ENCODE assay signal across 8 cellular contexts in genomic region chr11:5891216-5891800, GRCh38. TPM values are rescaled to one million over a fixed set of nuclear protein-coding genes. Genes with fewer than 3 reads are reported as not detected.
A peak's percentile ranks its signal among the peaks of the same experiment; 100 is the strongest.
DNase-seq lines count a peak whose midpoint lies in the region; ATAC-seq and TF ChIP-seq lines count a peak whose summit lies in the region.

No MANE protein-coding gene starts in this region.

- H3K4me3 ChIP-seq in A673 (ENCODE audit: low read depth, low read length, poor library complexity, severe bottlenecking) (no peak overlapping the region), GM12865 (ENCODE audit: low read depth, low read length) (no peak overlapping the region), PC-9 (no peak overlapping the region), fibroblast of pulmonary artery (replicated peaks; ENCODE audit: low read depth, low read length) (no peak overlapping the region)

- peak; percentile 6 for DNase-seq in A673 (ENCODE audit: low spot score)
- DNase-seq in GM12865 (ENCODE audit: low read depth) = peak; percentile 7
- no peak for DNase-seq in PC-9
- DNase-seq in fibroblast of pulmonary artery (ENCODE audit: low read depth) = peak; percentile 29

- ATAC-seq in GM18909 (IDR thresholded peaks at IDR 0.05; ENCODE audit: poor library complexity, unreplicated experiment) = no peak
- ATAC-seq in HG02571 (IDR thresholded peaks at IDR 0.05; ENCODE audit: unreplicated experiment) = no peak
- ATAC-seq in HG03159 (IDR thresholded peaks at IDR 0.05; ENCODE audit: unreplicated experiment) = no peak
- ATAC-seq in GM18867 (IDR thresholded peaks at IDR 0.05; ENCODE audit: unreplicated experiment) = no peak

- intact Hi-C loops in A673 (cut with micrococcal nuclease; ENCODE audit: unreplicated experiment) (loop anchor here (10.0 kb wide), 1 partner anchor 287 kb away; no protein-coding TSS in a partner anchor), PC-9 (cut with micrococcal nuclease; ENCODE audit: unreplicated experiment) (no loop called here)

- H3K9me2 ChIP-seq in PC-9 (ENCODE audit: insufficient read depth) = no peaks in the 10 kb centered on the region

- POLR2A ChIA-PET in A673 (lab: Charles Lee; ENCODE audit: low non-redundant PET) = no interaction called here
- POLR2A ChIA-PET in PC-9 (lab: Charles Lee; ENCODE audit: unreplicated experiment) = interaction anchor here (0.7 kb wide), 1 partner anchor 647 kb away, joined by 8 read pairs; no protein-coding TSS in a partner anchor

- H3K27ac ChIP-seq in A673 (ENCODE audit: low read depth, low read length, poor library complexity, severe bottlenecking) = no peak overlapping the region
- H3K27ac ChIP-seq in PC-9 = no peak overlapping the region

- H3K27me3 ChIP-seq in A673 (replicated peaks; ENCODE audit: insufficient read depth, low read depth, low read length, poor library complexity) (no peaks in the 10 kb centered on the region), PC-9 (ENCODE audit: insufficient read depth, low read depth) (no peaks in the 10 kb centered on the region)

- H3F3A ChIP-seq in PC-9 (ENCODE audit: insufficient read depth, low read depth) = no peaks in the 10 kb centered on the region

- peak; percentile 49 for TF ChIP-seq CTCF in A673 (conservative IDR thresholded peaks at IDR 0.05; ENCODE audit: low read depth, low read length)
- peak; percentile 5 for TF ChIP-seq CTCF in GM12865 (IDR thresholded peaks at IDR 0.05; ENCODE audit: insufficient read depth, low read depth, low read length, missing control alignments)
- peak; percentile 60 for TF ChIP-seq CTCF in PC-9 (conservative IDR thresholded peaks at IDR 0.05)
- peak; percentile 52 for TF ChIP-seq CTCF in fibroblast of pulmonary artery (IDR thresholded peaks at IDR 0.05; ENCODE audit: low read length, missing control alignments)

- no peak overlapping the region for H2AFZ ChIP-seq in PC-9

- CTCF ChIA-PET in A673 (lab: Charles Lee) (interaction anchor here (1.0 kb wide), 2 partner anchors 292 to 471 kb away, joined by 3 read pairs; no protein-coding TSS in a partner anchor), PC-9 (lab: Charles Lee) (interaction anchor here (0.6 to 1.0 kb wide), 2 partner anchors 466 to 472 kb away, joined by 3 read pairs; no protein-coding TSS in a partner anchor)

- H3K4me2 ChIP-seq in PC-9 = no peak overlapping the region

- no peaks in the 10 kb centered on the region for H4K20me1 ChIP-seq in PC-9 (ENCODE audit: insufficient read depth)

- no peaks in the 10 kb centered on the region for H3K79me2 ChIP-seq in PC-9 (ENCODE audit: low read depth)

- BruUV-seq in A673 (replicated peaks; lab: Mats Ljungman, UMichigan) = no TSS peak
- BruUV-seq in PC-9 (replicated peaks; lab: Mats Ljungman, UMichigan) = no TSS peak

- H3K36me3 ChIP-seq in A673 (ENCODE audit: insufficient read depth, low read length, poor library complexity, severe bottlenecking) (no peaks in the 10 kb centered on the region), PC-9 (ENCODE audit: low read depth) (no peaks in the 10 kb centered on the region)

- no peaks in the 10 kb centered on the region for H3K9me3 ChIP-seq in A673 (ENCODE audit: low read depth, low read length, poor library complexity, severe bottlenecking)
- no peaks in the 10 kb centered on the region for H3K9me3 ChIP-seq in PC-9 (ENCODE audit: insufficient read depth, low read depth)

- H3K4me1 ChIP-seq in A673 (ENCODE audit: insufficient read depth, low read length, poor library complexity, severe bottlenecking) (no peaks in the 10 kb centered on the region), PC-9 (replicated peaks; ENCODE audit: insufficient read depth) (no peaks in the 10 kb centered on the region)

RNA-seq across cellular contexts. Expression of gene OR52E5, which starts 1.7 kb away (rescaled TPM):
- total RNA-seq in A673 (2021) (not detected in 2 replicates), PC-9 (2021) (not detected in 2 replicates)

RNA-seq across cellular contexts. Expression of gene OR52E4, which starts 10.9 kb away (rescaled TPM):
- total RNA-seq in A673 (2021) (not detected in 2 replicates), PC-9 (2021) (not detected in 2 replicates)

RNA-seq across cellular contexts. Expression of gene OR52E8, which starts 33.8 kb away (rescaled TPM):
- total RNA-seq in A673 (2021) (not detected in 2 replicates), PC-9 (2021) (not detected in 2 replicates)

RNA-seq across cellular contexts. Expression of gene OR52E6, which starts 49.6 kb away (rescaled TPM):
- total RNA-seq in A673 (2021) (not detected in 2 replicates), PC-9 (2021) (not detected in 2 replicates)

RNA-seq across cellular contexts. Expression of gene OR56A3, which starts 50.7 kb away (rescaled TPM):
- total RNA-seq in A673 (2021) (not detected in 2 replicates), PC-9 (2021) (not detected in 2 replicates)

Comparison
In these comparisons a context has a peak if more than half of its experiments do, and no peak if none do; other contexts are left out.
1. DNase-seq: peak in A673 (single experiment), GM12865 (single experiment) and fibroblast of pulmonary artery (single experiment); none in PC-9 (0 of 2).
2. CTCF ChIP-seq: peak in every context shown above with its lines; median percentile 60 in PC-9; 52 in fibroblast of pulmonary artery; 49 in A673; 5 in GM12865.